In the genomic region with DNA sequence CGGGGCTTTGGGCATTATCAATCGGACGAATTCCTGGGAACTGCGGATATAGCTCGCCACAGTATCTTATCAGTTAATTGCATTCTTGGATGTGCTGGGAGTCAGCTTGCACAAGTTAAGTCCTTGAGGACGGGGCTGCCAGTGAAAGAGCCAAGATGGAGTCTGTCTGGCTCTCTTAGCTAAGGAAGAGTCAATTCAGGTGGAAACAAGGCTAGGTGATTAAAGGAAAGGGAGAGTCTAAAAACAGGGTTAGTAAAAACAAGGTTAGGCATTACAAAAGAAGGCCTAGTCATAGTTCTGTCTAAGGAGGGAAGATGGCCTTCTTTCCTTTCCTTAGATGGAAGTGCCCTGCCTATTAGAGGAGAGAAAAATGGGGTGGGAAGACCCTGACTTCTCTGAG, we compare ENCODE assay signal across 7 cellular contexts. TPM values are rescaled to one million over a fixed set of nuclear protein-coding genes. Genes with fewer than 3 reads are reported as not detected.
"Had no signal": no experiment of that assay in that cellular context is flagged by ENCODE, and none has a peak within 500 bp of the region (broad histone marks: within the 10 kb centered on the region; RNA-seq: fewer than 3 reads in every experiment).

No MANE protein-coding gene starts in this region.

RNA-seq across cellular contexts. Expression of a gene that starts 56.2 kb away (rescaled TPM):
- total RNA-seq: dermis blood vessel endothelial cell, left ventricle myocardium superior, mononuclear cell, osteoblast, right atrium auricular region, sigmoid colon, thoracic aorta had no signal
